8 cellular contexts compared by ENCODE assay signal in the genomic region with DNA sequence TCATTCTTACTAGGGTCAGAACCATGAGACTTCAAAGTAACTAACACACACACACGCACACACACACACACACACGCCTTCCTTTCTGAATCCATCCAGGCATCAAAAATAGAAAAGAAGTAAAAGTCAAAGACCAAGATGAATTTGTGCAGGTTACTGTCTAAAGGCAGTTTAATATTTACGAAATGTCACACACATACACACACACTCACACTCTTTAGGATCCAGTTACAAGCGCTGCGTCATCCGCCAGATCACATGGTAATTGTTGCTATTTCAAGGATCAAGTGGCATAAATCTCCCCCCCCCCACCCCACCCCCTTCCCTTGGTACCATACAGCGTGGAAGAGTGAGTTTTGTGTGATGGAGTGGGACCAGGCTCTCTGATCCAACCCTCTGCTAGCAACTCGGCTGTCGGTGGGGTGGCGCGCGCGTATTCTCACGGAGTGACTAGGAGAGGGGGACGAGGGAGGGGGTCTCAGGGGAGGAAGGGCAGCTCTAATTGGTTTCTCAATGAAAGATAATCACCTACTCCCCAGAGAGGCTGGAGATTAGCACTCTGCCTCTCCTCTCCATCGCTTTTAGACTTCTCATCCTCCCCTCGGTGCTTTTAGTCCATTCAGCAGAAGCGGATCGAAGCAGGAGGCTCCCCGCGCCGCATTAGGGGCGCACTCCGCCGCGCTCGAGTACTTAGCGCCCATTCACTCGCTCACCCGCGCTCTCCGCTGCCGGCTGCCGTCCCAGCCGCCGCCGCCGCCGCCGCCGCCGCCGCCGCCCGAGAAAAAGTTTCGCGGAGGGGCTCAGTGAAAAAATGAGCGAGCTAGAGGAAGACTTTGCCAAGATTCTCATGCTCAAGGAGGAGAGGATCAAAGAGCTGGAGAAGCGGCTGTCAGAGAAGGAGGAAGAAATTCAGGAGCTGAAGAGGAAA.
DNase-seq lines count a peak whose midpoint lies in the region; ATAC-seq, FAIRE-seq and TF ChIP-seq lines count a peak whose summit lies in the region.

No MANE protein-coding gene starts in this region.

- H3K9me3 Mint-ChIP-seq in activated T-cell treated with anti-CD3 and anti-CD28 coated beads, Interleukin-2, amount 50 U/mL, for 24 hours: no peaks in the 10 kb centered on the region

- no peak for FAIRE-seq in GM19239 (lab: Jason Lieb, UNC)

- no peak for DNase-seq in activated T-cell treated with anti-CD3 and anti-CD28 coated beads, Interleukin-2, amount 50 U/mL, for 24 hours
- no peak for DNase-seq in activated T-cell treated with anti-CD3 and anti-CD28 coated beads, Interleukin-2, amount 50 U/mL, for 1 hour
- DNase-seq in glomerular endothelial cell (ENCODE audit: extremely low read depth, low read depth, low spot score) (peak; percentile 25), omental fat pad (ENCODE audit: low spot score) (no peak), NCI-H187 (lab: John Stamatoyannopoulos, UW) (no peak), GM19239 (ENCODE audit: insufficient read length, low spot score) (no peak)

- H3K4me1 Mint-ChIP-seq in activated T-cell treated with anti-CD3 and anti-CD28 coated beads, Interleukin-2, amount 50 U/mL, for 24 hours (ENCODE audit: low read depth): peaks cover 9% of the 10 kb centered on the region

- peak overlapping the region; percentile 62 for H3K4me3 Mint-ChIP-seq in activated T-cell treated with anti-CD3 and anti-CD28 coated beads, Interleukin-2, amount 50 U/mL, for 24 hours

- H3K27ac Mint-ChIP-seq in activated T-cell treated with anti-CD3 and anti-CD28 coated beads, Interleukin-2, amount 50 U/mL, for 24 hours: no peak overlapping the region

- peak overlapping the region; percentile 87 for H3K4me3 ChIP-seq in WI38 (ENCODE audit: low read depth, low read length)

- TF ChIP-seq CTCF in WI38 (IDR thresholded peaks at IDR 0.05; ENCODE audit: low read depth, low read length): no peak
- TF ChIP-seq CTCF in omental fat pad (IDR thresholded peaks at IDR 0.05): no peak

- no peaks in the 10 kb centered on the region for H3K36me3 Mint-ChIP-seq in activated T-cell treated with anti-CD3 and anti-CD28 coated beads, Interleukin-2, amount 50 U/mL, for 24 hours (ENCODE audit: low read depth)

- ATAC-seq in omental fat pad (ENCODE audit: low FRiP score) (peak; percentile 52), GM18517 (IDR thresholded peaks at IDR 0.05; ENCODE audit: unreplicated experiment) (no peak)

- H3K27me3 Mint-ChIP-seq in activated T-cell treated with anti-CD3 and anti-CD28 coated beads, Interleukin-2, amount 50 U/mL, for 24 hours: peaks cover 68% of the 10 kb centered on the region
